Comparison of ENCODE assay signal across 16 cellular contexts in the genomic region with DNA sequence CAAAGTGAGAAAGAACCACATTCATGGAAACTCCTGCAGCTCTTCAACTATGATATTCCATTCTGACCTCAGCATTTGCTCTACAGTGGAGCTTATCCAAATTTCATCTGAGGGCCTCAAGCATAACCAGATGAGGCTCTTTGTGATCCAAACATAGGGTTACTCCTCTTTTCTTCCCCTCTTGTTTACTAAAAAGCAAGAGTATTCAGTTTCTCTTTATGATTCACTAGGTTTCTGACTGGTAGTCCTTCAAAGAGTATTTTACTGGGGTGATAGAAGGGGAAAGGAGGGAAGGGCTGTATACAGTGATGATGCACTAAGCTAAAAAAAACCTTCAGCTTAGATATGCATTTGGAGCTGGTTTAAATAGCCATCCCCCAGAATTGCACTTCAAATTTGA.
"Had no signal": no experiment of that assay in that cellular context is flagged by ENCODE, and none has a peak within 500 bp of the region (broad histone marks: within the 10 kb centered on the region; RNA-seq: fewer than 3 reads in every experiment).

No MANE protein-coding gene starts in this region.

- H3K9me3 ChIP-seq: breast epithelium, vagina had no signal

- H3K4me3 ChIP-seq: breast epithelium, dorsolateral prefrontal cortex, lung, tibial artery, vagina had no signal

- DNase-seq: activated CD4-positive, alpha-beta T cell treated with anti-CD3 and anti-CD28 coated beads for 4 hours; activated naive CD4-positive, alpha-beta T cell treated with anti-CD3 and anti-CD28 coated beads, Interleukin-2, amount 50 U/mL, for 16 hours; anterior cingulate cortex; dorsolateral prefrontal cortex; foreskin keratinocyte; head of caudate nucleus; left cardiac atrium; midbrain; naive B cell; stimulated activated CD4-positive, alpha-beta T cell treated with anti-CD3 and anti-CD28 coated beads, Interleukin-15, amount 100 ng/mL, for 24 hours; stimulated activated CD4-positive, alpha-beta T cell treated with anti-CD3 and anti-CD28 coated beads, Interleukin-4, amount 100 ng/mL, for 4 hours; T-helper 9 cell; tibial artery had no signal

- H3K27ac ChIP-seq: breast epithelium, dorsolateral prefrontal cortex, foreskin keratinocyte, tibial artery, vagina had no signal

- H3K27me3 Mint-ChIP-seq: naive B cell had no signal

- H3K4me3 Mint-ChIP-seq: naive B cell had no signal

- ATAC-seq: foreskin keratinocyte, left cardiac atrium had no signal

- H3K27me3 ChIP-seq: breast epithelium, dorsolateral prefrontal cortex, foreskin keratinocyte, tibial artery, vagina had no signal

- H3K27ac Mint-ChIP-seq: naive B cell had no signal

- H3K4me1 ChIP-seq: breast epithelium, foreskin keratinocyte, tibial artery, vagina had no signal

- H3K36me3 ChIP-seq: breast epithelium, tibial artery, vagina had no signal
